ENCODE assay signal across 14 cellular contexts in the genomic region with DNA sequence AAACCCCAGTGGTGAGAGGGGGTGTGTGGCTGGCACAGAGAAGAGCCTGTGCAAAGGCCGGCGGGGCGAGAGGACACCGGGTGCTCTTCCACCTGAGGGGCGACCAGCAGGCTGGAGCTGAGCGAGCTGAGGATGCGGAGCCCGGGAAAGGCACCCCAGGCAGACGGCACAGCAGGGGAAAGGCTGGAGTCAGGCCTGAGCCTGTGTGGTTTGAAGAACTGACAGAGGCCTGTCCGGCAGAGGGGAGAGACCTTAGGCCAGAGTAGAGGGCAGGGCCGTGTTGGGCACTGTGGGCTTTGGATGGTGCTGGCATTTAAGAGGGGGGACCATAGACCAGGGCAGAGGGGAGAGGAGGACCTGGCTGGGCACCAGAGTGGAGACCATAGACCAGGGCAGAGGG.
DNase-seq lines count a peak whose midpoint lies in the region; ATAC-seq and TF ChIP-seq lines count a peak whose summit lies in the region.
"Had no signal": no experiment of that assay in that cellular context is flagged by ENCODE, and none has a peak within 500 bp of the region (broad histone marks: within the 10 kb centered on the region; RNA-seq: fewer than 3 reads in every experiment).

No MANE protein-coding gene starts in this region.

- no peaks in the 10 kb centered on the region for H3K27me3 ChIP-seq in GM23338 (ENCODE audit: insufficient read depth)

- no peak overlapping the region for H2AFZ ChIP-seq in GM23338

- H3K27me3 Mint-ChIP-seq in activated naive CD4-positive, alpha-beta T cell treated with anti-CD3 and anti-CD28 coated beads, Interleukin-2, amount 10 ng/mL, durations not matched to agents 7 days and 5 days: peaks cover 40% of the 10 kb centered on the region
- peaks cover 23% of the 10 kb centered on the region for H3K27me3 Mint-ChIP-seq in GM23338 (ENCODE audit: insufficient read depth, low read depth, poor library complexity)

- no peak overlapping the region for H3K27ac ChIP-seq in coronary artery
- no peak overlapping the region for H3K27ac ChIP-seq in GM23338 (ENCODE audit: low read depth)
- H3K27ac ChIP-seq: C4-2B had no signal

- no peaks in the 10 kb centered on the region for H3K36me3 Mint-ChIP-seq in activated naive CD4-positive, alpha-beta T cell treated with anti-CD3 and anti-CD28 coated beads, Interleukin-2, amount 10 ng/mL, durations not matched to agents 7 days and 5 days
- peaks cover 17% of the 10 kb centered on the region for H3K36me3 Mint-ChIP-seq in GM23338 (ENCODE audit: low read depth)
- H3K36me3 Mint-ChIP-seq: IgD-negative memory B cell had no signal

- ATAC-seq in sciatic nerve (no peak), GM23338 (no peak)

- H3K4me3 ChIP-seq in coronary artery: no peak overlapping the region
- no peak overlapping the region for H3K4me3 ChIP-seq in GM23338

- no peak overlapping the region for H3K4me2 ChIP-seq in GM23338

- intact Hi-C loops in sciatic nerve (cut with DNase I): no loop called here

- H3K9me3 Mint-ChIP-seq in activated naive CD4-positive, alpha-beta T cell treated with anti-CD3 and anti-CD28 coated beads, Interleukin-2, amount 10 ng/mL, durations not matched to agents 7 days and 5 days: peaks cover 18% of the 10 kb centered on the region
- H3K9me3 Mint-ChIP-seq in GM23338: peaks cover 38% of the 10 kb centered on the region
- H3K9me3 Mint-ChIP-seq: IgD-negative memory B cell had no signal

- no peaks in the 10 kb centered on the region for H3K79me2 ChIP-seq in GM23338 (replicated peaks; ENCODE audit: insufficient read depth)

- H3K4me1 Mint-ChIP-seq in activated naive CD4-positive, alpha-beta T cell treated with anti-CD3 and anti-CD28 coated beads, Interleukin-2, amount 10 ng/mL, durations not matched to agents 7 days and 5 days: peaks cover 5% of the 10 kb centered on the region
- no peaks in the 10 kb centered on the region for H3K4me1 Mint-ChIP-seq in GM23338
- H3K4me1 Mint-ChIP-seq: H9 had no signal

- H3K36me3 ChIP-seq in GM23338 (ENCODE audit: insufficient read depth): no peaks in the 10 kb centered on the region

- no peak overlapping the region for H3K27ac Mint-ChIP-seq in activated naive CD4-positive, alpha-beta T cell treated with anti-CD3 and anti-CD28 coated beads, Interleukin-2, amount 10 ng/mL, durations not matched to agents 7 days and 5 days
- H3K27ac Mint-ChIP-seq in GM23338: no peak overlapping the region
- H3K27ac Mint-ChIP-seq: B cell, H9 had no signal

- CTCF ChIA-PET in activated naive CD4-positive, alpha-beta T cell treated with anti-CD3 and anti-CD28 coated beads, Interleukin-2, amount 10 ng/mL, durations not matched to agents 7 days and 5 days (lab: Charles Lee): no interaction called here

- peak; percentile 4 for DNase-seq in activated naive CD4-positive, alpha-beta T cell treated with anti-CD3 and anti-CD28 coated beads, Interleukin-2, amount 10 ng/mL, durations not matched to agents 7 days and 5 days
- DNase-seq in activated naive CD4-positive, alpha-beta T cell treated with Interleukin-2 at 50 U/mL for 16 hours: no peak
- DNase-seq in coronary artery (ENCODE audit: low spot score): peak; percentile 31
- peak; percentile 47 for DNase-seq in sciatic nerve (ENCODE audit: low spot score)
- no peak for DNase-seq in retina
- DNase-seq in SKM-1 (lab: John Stamatoyannopoulos, UW; ENCODE audit: unreplicated experiment): no peak
- no peak for DNase-seq in GM23338 (ENCODE audit: low spot score)
- DNase-seq: CD4-positive, alpha-beta memory T cell; DMS79; GOT3; H9 had no signal

- no peaks in the 10 kb centered on the region for H3K9me2 ChIP-seq in GM23338 (ENCODE audit: insufficient read depth)

- no peak overlapping the region for H3K4me3 Mint-ChIP-seq in activated naive CD4-positive, alpha-beta T cell treated with anti-CD3 and anti-CD28 coated beads, Interleukin-2, amount 10 ng/mL, durations not matched to agents 7 days and 5 days
- H3K4me3 Mint-ChIP-seq in GM23338: no peak overlapping the region
- H3K4me3 Mint-ChIP-seq: B cell; CD4-positive, alpha-beta memory T cell; H9; IgD-negative memory B cell had no signal

- no peaks in the 10 kb centered on the region for H3F3A ChIP-seq in GM23338 (replicated peaks; ENCODE audit: low read depth)

- TF ChIP-seq CTCF in coronary artery (IDR thresholded peaks at IDR 0.05) (no peak), GM23338 (conservative IDR thresholded peaks at IDR 0.05; ENCODE audit: low read depth in 2 of 2) (no peak)

- H4K20me1 ChIP-seq in GM23338 (replicated peaks; ENCODE audit: insufficient read depth): no peaks in the 10 kb centered on the region

- H3K4me1 ChIP-seq in GM23338 (ENCODE audit: insufficient read depth): no peaks in the 10 kb centered on the region

TF ChIP-seq in GM23338, 12 proteins besides CTCF, POLR2A, EP300 and RAD21 (continues in another document):
- TF ChIP-seq STAT1 (IDR thresholded peaks at IDR 0.05; ENCODE audit: unreplicated experiment): no peak
- TF ChIP-seq, protein P1, sequence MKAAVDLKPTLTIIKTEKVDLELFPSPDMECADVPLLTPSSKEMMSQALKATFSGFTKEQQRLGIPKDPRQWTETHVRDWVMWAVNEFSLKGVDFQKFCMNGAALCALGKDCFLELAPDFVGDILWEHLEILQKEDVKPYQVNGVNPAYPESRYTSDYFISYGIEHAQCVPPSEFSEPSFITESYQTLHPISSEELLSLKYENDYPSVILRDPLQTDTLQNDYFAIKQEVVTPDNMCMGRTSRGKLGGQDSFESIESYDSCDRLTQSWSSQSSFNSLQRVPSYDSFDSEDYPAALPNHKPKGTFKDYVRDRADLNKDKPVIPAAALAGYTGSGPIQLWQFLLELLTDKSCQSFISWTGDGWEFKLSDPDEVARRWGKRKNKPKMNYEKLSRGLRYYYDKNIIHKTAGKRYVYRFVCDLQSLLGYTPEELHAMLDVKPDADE (IDR thresholded peaks at IDR 0.05): no peak
- TF ChIP-seq, protein P2, sequence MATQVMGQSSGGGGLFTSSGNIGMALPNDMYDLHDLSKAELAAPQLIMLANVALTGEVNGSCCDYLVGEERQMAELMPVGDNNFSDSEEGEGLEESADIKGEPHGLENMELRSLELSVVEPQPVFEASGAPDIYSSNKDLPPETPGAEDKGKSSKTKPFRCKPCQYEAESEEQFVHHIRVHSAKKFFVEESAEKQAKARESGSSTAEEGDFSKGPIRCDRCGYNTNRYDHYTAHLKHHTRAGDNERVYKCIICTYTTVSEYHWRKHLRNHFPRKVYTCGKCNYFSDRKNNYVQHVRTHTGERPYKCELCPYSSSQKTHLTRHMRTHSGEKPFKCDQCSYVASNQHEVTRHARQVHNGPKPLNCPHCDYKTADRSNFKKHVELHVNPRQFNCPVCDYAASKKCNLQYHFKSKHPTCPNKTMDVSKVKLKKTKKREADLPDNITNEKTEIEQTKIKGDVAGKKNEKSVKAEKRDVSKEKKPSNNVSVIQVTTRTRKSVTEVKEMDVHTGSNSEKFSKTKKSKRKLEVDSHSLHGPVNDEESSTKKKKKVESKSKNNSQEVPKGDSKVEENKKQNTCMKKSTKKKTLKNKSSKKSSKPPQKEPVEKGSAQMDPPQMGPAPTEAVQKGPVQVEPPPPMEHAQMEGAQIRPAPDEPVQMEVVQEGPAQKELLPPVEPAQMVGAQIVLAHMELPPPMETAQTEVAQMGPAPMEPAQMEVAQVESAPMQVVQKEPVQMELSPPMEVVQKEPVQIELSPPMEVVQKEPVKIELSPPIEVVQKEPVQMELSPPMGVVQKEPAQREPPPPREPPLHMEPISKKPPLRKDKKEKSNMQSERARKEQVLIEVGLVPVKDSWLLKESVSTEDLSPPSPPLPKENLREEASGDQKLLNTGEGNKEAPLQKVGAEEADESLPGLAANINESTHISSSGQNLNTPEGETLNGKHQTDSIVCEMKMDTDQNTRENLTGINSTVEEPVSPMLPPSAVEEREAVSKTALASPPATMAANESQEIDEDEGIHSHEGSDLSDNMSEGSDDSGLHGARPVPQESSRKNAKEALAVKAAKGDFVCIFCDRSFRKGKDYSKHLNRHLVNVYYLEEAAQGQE (IDR thresholded peaks at IDR 0.05; ENCODE audit: unreplicated experiment): no peak
- TF ChIP-seq EZH2phosphoT487 (IDR thresholded peaks at IDR 0.05; ENCODE audit: unreplicated experiment): no peak
- no peak for TF ChIP-seq EZH2 (IDR thresholded peaks at IDR 0.05; ENCODE audit: low read depth, unreplicated experiment)
- TF ChIP-seq JUNB (IDR thresholded peaks at IDR 0.05; ENCODE audit: unreplicated experiment): no peak
- TF ChIP-seq CREB1 (CRISPR knock-in tag; IDR thresholded peaks at IDR 0.05; ENCODE audit: low read depth): no peak
- no peak for TF ChIP-seq ZNF331 (CRISPR knock-in tag; IDR thresholded peaks at IDR 0.05; ENCODE audit: low read depth)
- no peak for TF ChIP-seq NANOG (IDR thresholded peaks at IDR 0.05; ENCODE audit: borderline replicate concordance)
- no peak for TF ChIP-seq POLR2AphosphoS5 (IDR thresholded peaks at IDR 0.05; ENCODE audit: low read depth)
- TF ChIP-seq ZNF114 (CRISPR knock-in tag; IDR thresholded peaks at IDR 0.05): no peak

Comparison
In these comparisons a context has a peak if more than half of its experiments do, and no peak if none do; other contexts are left out.
1. DNase-seq: peak in activated naive CD4-positive, alpha-beta T cell treated with anti-CD3 and anti-CD28 coated beads, Interleukin-2, amount 10 ng/mL, durations not matched to agents 7 days and 5 days (single experiment), coronary artery (single experiment) and sciatic nerve (single experiment); none in activated naive CD4-positive, alpha-beta T cell treated with Interleukin-2 at 50 U/mL for 16 hours (single experiment), retina (single experiment), SKM-1 (single experiment) and GM23338 (single experiment).